Comparison of ENCODE assay signal across 18 cellular contexts in the genomic region with DNA sequence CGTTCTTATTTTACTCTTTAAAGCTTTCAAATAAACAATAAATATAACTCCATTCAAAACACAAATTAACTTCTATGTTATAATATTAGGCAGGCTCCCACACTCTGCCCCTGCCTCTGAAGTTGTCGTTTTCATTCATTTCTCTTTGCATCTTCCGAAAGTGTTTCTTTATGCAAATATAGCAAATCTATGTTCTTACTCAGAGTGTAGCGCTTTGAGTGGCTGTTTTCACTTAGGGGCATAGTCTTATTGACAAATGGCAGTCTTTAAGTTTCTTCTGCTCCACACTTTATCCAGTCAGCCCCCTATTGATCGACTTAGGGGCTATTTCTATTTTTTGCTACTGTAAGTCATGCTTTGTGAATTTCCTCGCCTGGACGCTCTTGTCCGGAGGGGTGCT. TPM values are rescaled to one million over a fixed set of nuclear protein-coding genes. Genes with fewer than 3 reads are reported as not detected.
A peak's percentile ranks its signal among the peaks of the same experiment; 100 is the strongest.
DNase-seq lines count a peak whose midpoint lies in the region; FAIRE-seq and TF ChIP-seq lines count a peak whose summit lies in the region.
"Had no signal": no experiment of that assay in that cellular context is flagged by ENCODE, and none has a peak within 500 bp of the region (broad histone marks: within the 10 kb centered on the region; RNA-seq: fewer than 3 reads in every experiment).

No MANE protein-coding gene starts in this region.

- H3K4me3 ChIP-seq in Caco-2 (ENCODE audit: low read depth, low read length) (peak overlapping the region; percentile 9; the same call in 1 of the 2 replicates), osteoblast (ENCODE audit: insufficient read depth, low read length) (no peak overlapping the region)
- H3K4me3 ChIP-seq: A549 had no signal

- no TSS peak for BruUV-seq in Caco-2 (replicated peaks; lab: Mats Ljungman, UMichigan)

- H3K9me3 ChIP-seq in Caco-2 (no peaks in the 10 kb centered on the region), osteoblast (ENCODE audit: low read depth, low read length) (no peaks in the 10 kb centered on the region)
- H3K9me3 ChIP-seq: A549, BE2C had no signal

- DNase-seq in Caco-2: no peak
- peak; percentile 20 for DNase-seq in GM19239 (ENCODE audit: insufficient read length, low spot score)
- peak; percentile 2 for DNase-seq in ecto neural progenitor cell (ENCODE audit: low spot score)
- no peak for DNase-seq in osteoblast (ENCODE audit: insufficient read length, low spot score, missing footprints)
- no peak for DNase-seq in nucleus accumbens (lab: John Stamatoyannopoulos, UW)
- no peak for DNase-seq in SHP77 (lab: John Stamatoyannopoulos, UW)
- no peak for DNase-seq in frontal cortex (ENCODE audit: low spot score in 2 of 2)
- DNase-seq in glutamatergic neuron: no peak
- DNase-seq: BE2C; CD4-positive, alpha-beta T cell; GOT3; HCEC 1CT; KBM-7; NCI-H1092; NCI-H1436; NCI-H187 treated with DMSO at 0.1 percent for 48 hours; NCI-H510A had no signal

- H3K4me3 Mint-ChIP-seq in Caco-2 (ENCODE audit: unreplicated experiment) (peak overlapping the region; percentile 37), glutamatergic neuron (ENCODE audit: unreplicated experiment) (no peak overlapping the region)
- H3K4me3 Mint-ChIP-seq: CD4-positive, alpha-beta T cell had no signal

- H3K27ac Mint-ChIP-seq in Caco-2 (ENCODE audit: unreplicated experiment) (no peak overlapping the region), glutamatergic neuron (ENCODE audit: unreplicated experiment) (no peak overlapping the region)
- H3K27ac Mint-ChIP-seq: CD4-positive, alpha-beta T cell had no signal

- no peaks in the 10 kb centered on the region for H4K20me1 ChIP-seq in osteoblast (ENCODE audit: insufficient read depth, low read length)

- H3K27me3 ChIP-seq in Caco-2 (replicated peaks; ENCODE audit: control insufficient read depth, insufficient read depth, low read length) (no peaks in the 10 kb centered on the region), osteoblast (ENCODE audit: insufficient read depth, low read length) (peaks cover 9% of the 10 kb centered on the region)

- H3K36me3 ChIP-seq in Caco-2 (ENCODE audit: control insufficient read depth, insufficient read depth, low read length) (no peaks in the 10 kb centered on the region), osteoblast (ENCODE audit: insufficient read depth, low read length) (no peaks in the 10 kb centered on the region)
- H3K36me3 ChIP-seq: BE2C had no signal

- H3K4me1 Mint-ChIP-seq in Caco-2 (ENCODE audit: low read depth, unreplicated experiment) (no peaks in the 10 kb centered on the region), glutamatergic neuron (ENCODE audit: low read depth, unreplicated experiment) (peaks cover 2% of the 10 kb centered on the region)

- H3K9me3 Mint-ChIP-seq in Caco-2 (ENCODE audit: unreplicated experiment): no peaks in the 10 kb centered on the region
- peaks cover 4% of the 10 kb centered on the region for H3K9me3 Mint-ChIP-seq in glutamatergic neuron (ENCODE audit: unreplicated experiment)
- H3K9me3 Mint-ChIP-seq: CD4-positive, alpha-beta T cell had no signal

- no peak for FAIRE-seq in GM19239 (lab: Jason Lieb, UNC)
- no peak for FAIRE-seq in frontal cortex (lab: Jason Lieb, UNC)
- FAIRE-seq: A549 had no signal

- no peak overlapping the region for H3K27ac ChIP-seq in osteoblast (ENCODE audit: low read depth, low read length)
- H3K27ac ChIP-seq: A549 had no signal

- CTCF ChIA-PET in Caco-2 (lab: Charles Lee): no interaction called here

- TF ChIP-seq CTCF in Caco-2 (IDR thresholded peaks at IDR 0.05; ENCODE audit: insufficient read depth in 1 of 2, low read depth in 1 of 2, low read length in 1 of 2, severe bottlenecking in 1 of 2, unreplicated experiment in 1 of 2): no peak
- TF ChIP-seq CTCF in osteoblast (IDR thresholded peaks at IDR 0.05; ENCODE audit: extremely low read depth, low read depth, low read length): no peak
- no peak for TF ChIP-seq CTCF in glutamatergic neuron (IDR thresholded peaks at IDR 0.05; ENCODE audit: partially characterized antibody, unreplicated experiment)

- H3K27me3 Mint-ChIP-seq in Caco-2 (ENCODE audit: insufficient read depth, unreplicated experiment) (peaks cover 5% of the 10 kb centered on the region), glutamatergic neuron (ENCODE audit: unreplicated experiment) (peaks cover 6% of the 10 kb centered on the region)

- peak overlapping the region; percentile 32 for H3K4me2 ChIP-seq in osteoblast (ENCODE audit: insufficient read depth, low read length)
- H3K4me2 ChIP-seq: A549 had no signal

- H3K4me1 ChIP-seq in Caco-2: peaks cover 3% of the 10 kb centered on the region; the same call in 1 of the 2 replicates
- no peaks in the 10 kb centered on the region for H3K4me1 ChIP-seq in osteoblast (ENCODE audit: insufficient read depth, low read length)
- H3K4me1 ChIP-seq: BE2C had no signal

- no peaks in the 10 kb centered on the region for H3K79me2 ChIP-seq in osteoblast (ENCODE audit: insufficient read depth, low read length)

- H3K36me3 Mint-ChIP-seq in Caco-2 (ENCODE audit: insufficient read depth, unreplicated experiment) (no peaks in the 10 kb centered on the region), glutamatergic neuron (ENCODE audit: unreplicated experiment) (no peaks in the 10 kb centered on the region)

- no peak overlapping the region for H2AFZ ChIP-seq in osteoblast (ENCODE audit: low read length)

- POLR2A ChIA-PET in Caco-2 (lab: Charles Lee): no interaction called here

- intact Hi-C loops in Caco-2 (cut with micrococcal nuclease; ENCODE audit: unreplicated experiment): loop anchor here (1.0 kb wide), 1 partner anchor 33 kb away; no protein-coding TSS in a partner anchor

RNA-seq across cellular contexts. Expression of a gene that starts 45.3 kb away (rescaled TPM):
- total RNA-seq in Caco-2 (2022) (12.8 and 13.4 TPM in 2 replicates), osteoblast (26.5 and 30.4 TPM in 2 replicates), frontal cortex (57.9 TPM), glutamatergic neuron (ENCODE audit: unreplicated experiment) (35.0 TPM)

Comparison
In these comparisons a context has a peak if more than half of its experiments do, and no peak if none do; other contexts are left out.
1. DNase-seq: peak in GM19239 (single experiment) and ecto neural progenitor cell (single experiment); none in Caco-2 (0 of 2), osteoblast (single experiment), nucleus accumbens (0 of 56), SHP77 (0 of 2), frontal cortex (0 of 2) and glutamatergic neuron (single experiment).